Comparison of ENCODE assay signal across 3 cellular contexts in genomic region chr1:241881444-241881843, GRCh38.
TF ChIP-seq lines count a peak whose summit lies in the region.

No MANE protein-coding gene starts in this region.

TF ChIP-seq in HepG2, 621 proteins besides CTCF, POLR2A, EP300 and RAD21:
- TF ChIP-seq RFXAP (CRISPR knock-in tag; IDR thresholded peaks at IDR 0.05; ENCODE audit: borderline replicate concordance) (no peak), ATF7 (IDR thresholded peaks at IDR 0.05) (no peak), ATF7 (CRISPR knock-in tag; IDR thresholded peaks at IDR 0.05) (no peak), GZF1 (CRISPR knock-in tag; IDR thresholded peaks at IDR 0.05) (no peak), NFRKB (IDR thresholded peaks at IDR 0.05) (no peak), MAFF (IDR thresholded peaks at IDR 0.05; ENCODE audit: low read depth, low read length) (peak; percentile 93), MAFK (conservative IDR thresholded peaks at IDR 0.05 in 1 of 2, IDR thresholded peaks at IDR 0.05 in 1 of 2; ENCODE audit: low read length in 2 of 2) (peak; percentile 88 to 96)

TF ChIP-seq in HEK293, 187 proteins besides CTCF, POLR2A, EP300 and RAD21:
- TF ChIP-seq ZNF510 (tag by site-specific recombination; IDR thresholded peaks at IDR 0.05; ENCODE audit: insufficient replicate concordance) = peak; percentile 52
- TF ChIP-seq ZBTB26 (tag by site-specific recombination; optimal IDR thresholded peaks at IDR 0.05) = no peak

TF ChIP-seq in H1, 55 proteins besides CTCF, POLR2A, EP300 and RAD21:
- TF ChIP-seq MAFK (IDR thresholded peaks at IDR 0.05; ENCODE audit: low read depth, low read length) (peak; percentile 77; the same call in 1 of the 2 replicates), SIX5 (IDR thresholded peaks at IDR 0.05; ENCODE audit: low read depth, low read length) (no peak)
